ENCODE assay signal across 8 cellular contexts in the genomic region with DNA sequence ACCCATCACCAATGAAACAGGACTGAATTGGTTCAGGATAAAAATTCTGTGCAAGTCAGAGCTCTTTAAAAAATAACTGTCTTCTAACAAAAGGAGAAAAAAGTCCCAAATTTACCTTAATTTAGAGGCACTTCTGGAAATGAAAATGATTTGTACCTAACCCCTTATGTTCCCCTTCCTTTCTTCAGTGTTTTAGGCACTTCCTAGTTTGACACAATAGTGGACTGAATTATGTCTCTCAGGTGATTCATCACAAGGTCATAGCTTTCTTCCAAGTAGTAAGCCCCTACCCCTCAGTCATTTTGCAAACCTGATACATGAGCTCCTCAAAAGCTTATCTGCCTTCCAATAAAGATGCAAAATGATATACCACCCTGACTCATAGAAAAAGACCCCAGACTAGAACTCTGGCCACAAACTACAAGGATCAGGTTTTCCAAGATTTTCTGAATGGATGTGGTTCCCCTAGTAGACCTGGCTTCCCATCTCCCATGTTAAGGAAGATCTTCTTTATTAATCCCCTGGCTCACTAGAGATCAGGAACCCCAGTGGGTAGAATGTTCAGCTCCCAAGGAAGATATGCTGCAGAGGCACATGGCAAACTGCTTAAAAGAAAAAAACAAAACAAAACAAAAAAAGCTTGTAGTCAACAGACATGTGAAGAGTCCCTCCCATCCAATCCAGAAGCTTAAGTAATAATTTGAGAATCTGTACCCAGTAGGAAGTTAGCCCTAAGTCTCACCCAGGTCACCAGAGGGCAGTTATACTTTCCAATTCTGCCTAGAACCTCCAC. TPM values are rescaled to one million over a fixed set of nuclear protein-coding genes. Genes with fewer than 3 reads are reported as not detected.
DNase-seq lines count a peak whose midpoint lies in the region; ATAC-seq and TF ChIP-seq lines count a peak whose summit lies in the region.

No MANE protein-coding gene starts in this region.

- H3K9me3 ChIP-seq in WERI-Rb-1 (ENCODE audit: severe bottlenecking) (no peaks in the 10 kb centered on the region), gastroesophageal sphincter (no peaks in the 10 kb centered on the region)

- no peak for TF ChIP-seq CTCF in WERI-Rb-1 (IDR thresholded peaks at IDR 0.05; ENCODE audit: low read depth, low read length)
- TF ChIP-seq CTCF in gastroesophageal sphincter (IDR thresholded peaks at IDR 0.05): no peak

- H3K36me3 ChIP-seq in WERI-Rb-1 (peaks cover 64% of the 10 kb centered on the region), gastroesophageal sphincter (peaks cover 0 to 19% of the 10 kb centered on the region in 2 donors)

- H3K27me3 ChIP-seq in WERI-Rb-1 (ENCODE audit: insufficient read depth, low read depth, severe bottlenecking): no peaks in the 10 kb centered on the region
- no peaks in the 10 kb centered on the region for H3K27me3 ChIP-seq in gastroesophageal sphincter

- TF ChIP-seq POLR2A in gastroesophageal sphincter (IDR thresholded peaks at IDR 0.05): peak; percentile 12

- no peak for ATAC-seq in gastroesophageal sphincter
- no peak for ATAC-seq in stimulated activated naive B cell treated with anti-CD40 and anti-IgM and Interleukin-4, amounts not matched to agents 10 μg/mL and 1 μg/mL and 100 μg/mL, for 72 hours (replicated peaks)

- no peak overlapping the region for H3K4me3 ChIP-seq in WERI-Rb-1 (ENCODE audit: low read depth, low read length)
- H3K4me3 ChIP-seq in gastroesophageal sphincter: peak overlapping the region; percentile 76 to 85

- no peak for TF ChIP-seq EP300 in gastroesophageal sphincter (IDR thresholded peaks at IDR 0.05)

- H3K9me3 Mint-ChIP-seq in stimulated activated naive B cell treated with anti-CD40 and anti-IgM and Interleukin-4, amounts not matched to agents 10 μg/mL and 1 μg/mL and 100 μg/mL, for 72 hours: peaks cover 0 to 1% of the 10 kb centered on the region in 2 donors

- H3K4me3 Mint-ChIP-seq in stimulated activated naive B cell treated with anti-CD40 and anti-IgM and Interleukin-4, amounts not matched to agents 10 μg/mL and 1 μg/mL and 100 μg/mL, for 72 hours: peak overlapping the region; percentile 93 to 96

- H3K27ac ChIP-seq in WERI-Rb-1 (peak overlapping the region; percentile 98), gastroesophageal sphincter (peak overlapping the region; percentile 84 to 99 (median 94))

- peaks cover 58 to 70% of the 10 kb centered on the region in 2 donors for H3K36me3 Mint-ChIP-seq in stimulated activated naive B cell treated with anti-CD40 and anti-IgM and Interleukin-4, amounts not matched to agents 10 μg/mL and 1 μg/mL and 100 μg/mL, for 72 hours

- DNase-seq in SIG-M5 treated with dmso at 0.1 percent for 504 hours (lab: John Stamatoyannopoulos, UW; ENCODE audit: unreplicated experiment) (peak; percentile 31), SIG-M5 (lab: John Stamatoyannopoulos, UW) (no peak), WERI-Rb-1 (no peak), epidermal melanocyte (ENCODE audit: insufficient read length, low spot score) (no peak), NCI-H1092 treated with DMSO at 0.1 percent for 48 hours (lab: John Stamatoyannopoulos, UW) (no peak), GM03348 (ENCODE audit: low spot score) (no peak)
- no peak for DNase-seq in stimulated activated naive B cell treated with anti-CD40 and anti-IgM and Interleukin-4, amounts not matched to agents 10 μg/mL and 1 μg/mL and 100 μg/mL, for 72 hours

- H3K4me1 Mint-ChIP-seq in stimulated activated naive B cell treated with anti-CD40 and anti-IgM and Interleukin-4, amounts not matched to agents 10 μg/mL and 1 μg/mL and 100 μg/mL, for 72 hours: peaks cover 39 to 76% of the 10 kb centered on the region in 2 donors

- peaks cover 0 to 4% of the 10 kb centered on the region in 2 donors for H3K27me3 Mint-ChIP-seq in stimulated activated naive B cell treated with anti-CD40 and anti-IgM and Interleukin-4, amounts not matched to agents 10 μg/mL and 1 μg/mL and 100 μg/mL, for 72 hours

- H3K27ac Mint-ChIP-seq in stimulated activated naive B cell treated with anti-CD40 and anti-IgM and Interleukin-4, amounts not matched to agents 10 μg/mL and 1 μg/mL and 100 μg/mL, for 72 hours: peak overlapping the region; percentile 89

- H3K4me1 ChIP-seq in gastroesophageal sphincter: peaks cover 30 to 67% (median 36%) of the 10 kb centered on the region in 3 donors

RNA-seq across cellular contexts. Expression of gene PPP1R10, which starts 3.6 kb away (rescaled TPM):
- total RNA-seq in gastroesophageal sphincter: 10 to 100 TPM; 26.7 to 50.4 (median 37.9) TPM

RNA-seq across cellular contexts. Expression of gene MRPS18B, which starts 4.2 kb away (rescaled TPM):
- total RNA-seq in gastroesophageal sphincter: 10 to 100 TPM; 35.0 to 41.2 (median 36.7) TPM

RNA-seq across cellular contexts. Expression of gene ATAT1, which starts 13.2 kb away (rescaled TPM):
- total RNA-seq in gastroesophageal sphincter: 1 to 10 TPM in 3 of 4 donors, under 1 TPM in 1; 0.82 to 2.6 (median 2.1) TPM

RNA-seq across cellular contexts. Expression of gene C6orf136, which starts 33.5 kb away (rescaled TPM):
- 10 to 100 TPM; 10.8 to 19.6 (median 16.6) TPM for total RNA-seq in gastroesophageal sphincter

RNA-seq across cellular contexts. Expression of gene ABCF1, which starts 42.2 kb away (rescaled TPM):
- total RNA-seq in gastroesophageal sphincter: 10 to 100 TPM; 42.8 to 63.6 (median 47.4) TPM
